9 cellular contexts compared by ENCODE assay signal in genomic region chr17:58447039-58447975, GRCh38.
A peak's percentile ranks its signal among the peaks of the same experiment; 100 is the strongest.
DNase-seq lines count a peak whose midpoint lies in the region; ATAC-seq and TF ChIP-seq lines count a peak whose summit lies in the region.
"Had no signal": no experiment of that assay in that cellular context is flagged by ENCODE, and none has a peak within 500 bp of the region (broad histone marks: within the 10 kb centered on the region; RNA-seq: fewer than 3 reads in every experiment).

No MANE protein-coding gene starts in this region.

- no peak overlapping the region for H3K9ac ChIP-seq in MM.1S (ENCODE audit: low read length)

- no peaks in the 10 kb centered on the region for H3K79me2 ChIP-seq in MM.1S (ENCODE audit: low read length)

- H3K9me3 ChIP-seq in MM.1S (replicated peaks; ENCODE audit: insufficient read depth, low read length), result no peaks in the 10 kb centered on the region
- H3K9me3 ChIP-seq: gastrocnemius medialis had no signal

- H3K4me3 ChIP-seq in GM06990 (replicated peaks; ENCODE audit: low read depth, low read length) (no peak overlapping the region), MM.1S (ENCODE audit: low read length) (no peak overlapping the region)
- H3K4me3 ChIP-seq: gastrocnemius medialis had no signal

- no peaks in the 10 kb centered on the region for H3K9me2 ChIP-seq in MM.1S (replicated peaks; ENCODE audit: insufficient read depth, low read length)

- no peak overlapping the region for H2AFZ ChIP-seq in MM.1S (ENCODE audit: low read length)

- H3K27ac ChIP-seq in MM.1S (ENCODE audit: low read length), result no peak overlapping the region
- H3K27ac ChIP-seq: gastrocnemius medialis had no signal

- no peaks in the 10 kb centered on the region for H3F3A ChIP-seq in MM.1S (ENCODE audit: insufficient read depth, low read length)

- no peak for ATAC-seq in HG02763 (IDR thresholded peaks at IDR 0.05; ENCODE audit: unreplicated experiment)
- no peak for ATAC-seq in GM21423 (IDR thresholded peaks at IDR 0.05; ENCODE audit: unreplicated experiment)
- ATAC-seq: gastrocnemius medialis had no signal

- no peaks in the 10 kb centered on the region for H3K36me3 ChIP-seq in GM06990 (ENCODE audit: control insufficient read depth, insufficient read depth, low read length)
- H3K36me3 ChIP-seq in MM.1S (replicated peaks; ENCODE audit: insufficient read depth, low read length), result no peaks in the 10 kb centered on the region
- H3K36me3 ChIP-seq: gastrocnemius medialis had no signal

- H4K20me1 ChIP-seq in MM.1S (ENCODE audit: insufficient read depth, low read length), result no peaks in the 10 kb centered on the region

- H3K27me3 ChIP-seq in GM06990 (replicated peaks; ENCODE audit: control insufficient read depth, insufficient read depth, low read length) (no peaks in the 10 kb centered on the region), MM.1S (replicated peaks; ENCODE audit: insufficient read depth, low read length) (no peaks in the 10 kb centered on the region)
- H3K27me3 ChIP-seq: gastrocnemius medialis had no signal

- TF ChIP-seq CTCF in GM06990 (IDR thresholded peaks at IDR 0.05; ENCODE audit: insufficient read depth, low read length, poor library complexity, severe bottlenecking) (peak; percentile 86), MM.1S (IDR thresholded peaks at IDR 0.05; ENCODE audit: low read length) (peak; percentile 89)

- DNase-seq in GM06990 (ENCODE audit: extremely low read depth, insufficient read length) (peak; percentile 38), MM.1S (peak; percentile 84), SHP77 (lab: John Stamatoyannopoulos, UW) (peak; percentile 58 to 82), globus pallidus (ENCODE audit: low spot score) (peak; percentile 50), putamen (ENCODE audit: low spot score) (peak; percentile 10)
- DNase-seq in activated T-helper 9 cell treated with anti-CD3 and anti-CD28 coated beads, Interleukin-2, amount 50 U/mL, for 16 hours (ENCODE audit: low read depth), result peak; percentile 37

- H3K4me2 ChIP-seq in MM.1S (ENCODE audit: low read depth, low read length), result no peak overlapping the region

- H3K4me1 ChIP-seq in MM.1S (ENCODE audit: low read length), result no peaks in the 10 kb centered on the region
- H3K4me1 ChIP-seq: gastrocnemius medialis had no signal

Comparison
In these comparisons a context has a peak if more than half of its experiments do, and no peak if none do; other contexts are left out.
1. DNase-seq: peak in every context shown above with its lines; median percentile 84 in MM.1S; 70 in SHP77; 50 in globus pallidus; 38 in GM06990; 37 in activated T-helper 9 cell treated with anti-CD3 and anti-CD28 coated beads, Interleukin-2, amount 50 U/mL, for 16 hours; 10 in putamen.